In the genomic region with DNA sequence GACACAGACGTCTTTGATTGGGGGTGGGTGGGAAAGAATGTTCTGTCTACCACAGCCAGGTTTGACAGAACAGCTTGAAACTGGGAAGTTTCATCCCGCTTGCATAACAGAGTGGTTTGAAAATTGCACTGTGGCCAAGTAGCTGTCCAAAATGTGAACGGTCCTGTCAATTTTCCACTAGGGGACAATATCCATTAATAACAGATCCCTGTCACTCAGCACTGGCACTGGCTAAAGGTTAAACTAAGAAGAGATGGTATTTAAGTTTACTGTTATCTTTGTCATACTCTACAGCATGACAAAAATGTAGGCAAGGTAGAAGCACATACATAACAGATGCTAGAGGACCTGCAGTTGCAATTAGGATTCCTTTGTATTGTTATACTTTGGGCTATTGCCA, we compare ENCODE assay signal across 9 cellular contexts. TPM values are rescaled to one million over a fixed set of nuclear protein-coding genes. Genes with fewer than 3 reads are reported as not detected.
DNase-seq lines count a peak whose midpoint lies in the region; ATAC-seq and TF ChIP-seq lines count a peak whose summit lies in the region.
"Had no signal": no experiment of that assay in that cellular context is flagged by ENCODE, and none has a peak within 500 bp of the region (broad histone marks: within the 10 kb centered on the region; RNA-seq: fewer than 3 reads in every experiment).

No MANE protein-coding gene starts in this region.

- peak; percentile 70 for ATAC-seq in GM18868 (IDR thresholded peaks at IDR 0.05; ENCODE audit: unreplicated experiment)
- peak; percentile 66 for ATAC-seq in HG03066 (IDR thresholded peaks at IDR 0.05; ENCODE audit: low read depth, unreplicated experiment)
- ATAC-seq in Panc1: peak; percentile 72
- no peak for ATAC-seq in GM19455 (IDR thresholded peaks at IDR 0.05; ENCODE audit: unreplicated experiment)

- H3K4me3 ChIP-seq in Panc1 (ENCODE audit: low read depth in 2 of 2, low read length in 2 of 2): no peak overlapping the region

- TF ChIP-seq CTCF in Panc1 (IDR thresholded peaks at IDR 0.05): peak; percentile 65

- no peak overlapping the region for H3K27ac ChIP-seq in Panc1 (ENCODE audit: low read length)

- no peaks in the 10 kb centered on the region for H3K36me3 ChIP-seq in Panc1 (ENCODE audit: control insufficient read depth, insufficient read depth, low read length)

- H3K27me3 ChIP-seq in Panc1 (ENCODE audit: control insufficient read depth, insufficient read depth, low read length): peaks cover 10% of the 10 kb centered on the region

- no peaks in the 10 kb centered on the region for H3K4me1 ChIP-seq in Panc1 (ENCODE audit: control insufficient read depth, insufficient read depth, low read length)

- BruUV-seq in Panc1 (replicated peaks; lab: Mats Ljungman, UMichigan): no TSS peak

- intact Hi-C loops in Panc1 (cut with micrococcal nuclease; ENCODE audit: unreplicated experiment): loop anchor here (2.0 kb wide), 1 partner anchor 114 kb away; no protein-coding TSS in a partner anchor

- in situ Hi-C loops in Panc1 (cut with HindIII; ENCODE audit: low pct_unique_long_range_greater_than_20kb, low sequenced_read_pairs): no loop called here

- H3K9me3 ChIP-seq in Panc1 (ENCODE audit: control insufficient read depth, insufficient read depth, low read depth, low read length): no peaks in the 10 kb centered on the region

- POLR2A ChIA-PET in Panc1 (lab: Charles Lee): no interaction called here

- DNase-seq in Panc1 (ENCODE audit: low read depth, low spot score) (no peak), kidney tubule cell (ENCODE audit: low spot score) (peak; percentile 64), UCSD-AML1 (lab: John Stamatoyannopoulos, UW; ENCODE audit: unreplicated experiment) (no peak), LoVo (ENCODE audit: low spot score) (no peak)

- CTCF ChIA-PET in Panc1 (lab: Charles Lee): no interaction called here

RNA-seq across cellular contexts. Expression of gene ACMSD, which starts 55.6 kb away (rescaled TPM):
- total RNA-seq in Panc1 (2021; ENCODE audit: unreplicated experiment): not detected
- polyA plus RNA-seq in Panc1 (2012; ENCODE audit: insufficient read length): not detected
- total RNA-seq: SK-MEL-5, temporal lobe had no signal
